In genomic region chr15:83205725-83206324, GRCh38 we compare ENCODE assay signal across 8 cellular contexts. TPM values are rescaled to one million over a fixed set of nuclear protein-coding genes. Genes with fewer than 3 reads are reported as not detected.
DNase-seq lines count a peak whose midpoint lies in the region; ATAC-seq and TF ChIP-seq lines count a peak whose summit lies in the region.

No MANE protein-coding gene starts in this region.

- H3K36me3 ChIP-seq in SK-N-MC (ENCODE audit: insufficient read depth, low read length) (no peaks in the 10 kb centered on the region), fibroblast of lung (ENCODE audit: control insufficient read depth, insufficient read depth, low read length) (no peaks in the 10 kb centered on the region), rectal smooth muscle tissue (ENCODE audit: control insufficient read depth, insufficient read depth, low read length) (no peaks in the 10 kb centered on the region)

- H3K4me3 ChIP-seq in SK-N-MC (peak overlapping the region; percentile 89), fibroblast of lung (replicated peaks in 1 of 4; ENCODE audit: control extremely low read depth in 1 of 4, insufficient read depth in 1 of 4, low read depth in 3 of 4, low read length in 4 of 4) (peak overlapping the region; percentile 79 to 87 (median 84)), rectal smooth muscle tissue (ENCODE audit: low read length) (peak overlapping the region; percentile 78)

- H3K4me2 ChIP-seq in fibroblast of lung (ENCODE audit: extremely low read depth, insufficient read depth, low read length), result peak overlapping the region; percentile 71

- no peaks in the 10 kb centered on the region for H3K27me3 ChIP-seq in fibroblast of lung (ENCODE audit: control insufficient read depth, insufficient read depth, low read length)
- no peaks in the 10 kb centered on the region for H3K27me3 ChIP-seq in rectal smooth muscle tissue (ENCODE audit: control insufficient read depth, insufficient read depth, low read length)

- no peak for TF ChIP-seq CTCF in fibroblast of lung (conservative IDR thresholded peaks at IDR 0.05 in 1 of 2, IDR thresholded peaks at IDR 0.05 in 1 of 2; ENCODE audit: low read depth in 1 of 2, low read length in 2 of 2)

- H3K4me1 ChIP-seq in fibroblast of lung (ENCODE audit: control insufficient read depth, extremely low read depth, insufficient read depth, low read length) (no peaks in the 10 kb centered on the region), rectal smooth muscle tissue (ENCODE audit: control insufficient read depth, insufficient read depth, low read length) (peaks cover 17% of the 10 kb centered on the region)

- H3K9me3 ChIP-seq in SK-N-MC (ENCODE audit: low read depth, low read length), result no peaks in the 10 kb centered on the region
- H3K9me3 ChIP-seq in fibroblast of lung (ENCODE audit: control insufficient read depth, insufficient read depth, low read depth, low read length), result no peaks in the 10 kb centered on the region

- DNase-seq in DMS53 (lab: John Stamatoyannopoulos, UW) (peak; percentile 21), DMS53 treated with DMSO at 0.1 percent for 48 hours (lab: John Stamatoyannopoulos, UW; ENCODE audit: unreplicated experiment) (no peak), SK-N-MC (ENCODE audit: low read depth, low spot score) (no peak), fibroblast of lung (ENCODE audit: low read depth in 2 of 2) (peak; percentile 70 to 90), GOT3 (lab: John Stamatoyannopoulos, UW) (no peak)

- no peak for ATAC-seq in GM19397 (IDR thresholded peaks at IDR 0.05; ENCODE audit: unreplicated experiment)
- ATAC-seq in HG02763 (IDR thresholded peaks at IDR 0.05; ENCODE audit: unreplicated experiment), result no peak

- peaks cover 57% of the 10 kb centered on the region for H3K79me2 ChIP-seq in fibroblast of lung (ENCODE audit: control insufficient read depth, insufficient read depth, low read length)

- H4K20me1 ChIP-seq in fibroblast of lung (ENCODE audit: control insufficient read depth, extremely low read depth, insufficient read depth, low read length), result peaks cover 2% of the 10 kb centered on the region

- no peak overlapping the region for H3K27ac ChIP-seq in SK-N-MC
- H3K27ac ChIP-seq in fibroblast of lung (ENCODE audit: insufficient read depth, low read length), result peak overlapping the region; percentile 87
- peak overlapping the region; percentile 91 for H3K27ac ChIP-seq in rectal smooth muscle tissue (ENCODE audit: low read depth, low read length)

- H3K9ac ChIP-seq in SK-N-MC (ENCODE audit: insufficient read length), result peak overlapping the region; percentile 83
- peak overlapping the region; percentile 87 for H3K9ac ChIP-seq in fibroblast of lung (ENCODE audit: insufficient read depth, low read length)
- no peak overlapping the region for H3K9ac ChIP-seq in rectal smooth muscle tissue (ENCODE audit: low read length)

- H2AFZ ChIP-seq in fibroblast of lung (ENCODE audit: low read length), result no peak overlapping the region

RNA-seq across cellular contexts. Expression of gene HDGFL3, which starts 1.8 kb away (rescaled TPM):
- total RNA-seq in fibroblast of lung, result 26.2 and 43.1 TPM in 2 replicates
- polyA plus RNA-seq in fibroblast of lung, result 59.1 and 67.2 TPM in 2 replicates
- polyA plus RNA-seq in fibroblast of lung (2012), result 51.3 and 56.0 TPM in 2 replicates
- polyA minus RNA-seq in fibroblast of lung (ENCODE audit: low replicate concordance), result 2.2 and 4.0 TPM in 2 replicates

Comparison
In these comparisons a context has a peak if more than half of its experiments do, and no peak if none do; other contexts are left out.
1. DNase-seq: peak in DMS53 (single experiment) and fibroblast of lung (2 of 2); none in DMS53 treated with DMSO at 0.1 percent for 48 hours (single experiment), SK-N-MC (single experiment) and GOT3 (single experiment).
2. Peak in every context shown above with its lines, with median percentiles within 50 percentile points of each other: H3K4me3 ChIP-seq.